21 cellular contexts compared by ENCODE assay signal in the genomic region with DNA sequence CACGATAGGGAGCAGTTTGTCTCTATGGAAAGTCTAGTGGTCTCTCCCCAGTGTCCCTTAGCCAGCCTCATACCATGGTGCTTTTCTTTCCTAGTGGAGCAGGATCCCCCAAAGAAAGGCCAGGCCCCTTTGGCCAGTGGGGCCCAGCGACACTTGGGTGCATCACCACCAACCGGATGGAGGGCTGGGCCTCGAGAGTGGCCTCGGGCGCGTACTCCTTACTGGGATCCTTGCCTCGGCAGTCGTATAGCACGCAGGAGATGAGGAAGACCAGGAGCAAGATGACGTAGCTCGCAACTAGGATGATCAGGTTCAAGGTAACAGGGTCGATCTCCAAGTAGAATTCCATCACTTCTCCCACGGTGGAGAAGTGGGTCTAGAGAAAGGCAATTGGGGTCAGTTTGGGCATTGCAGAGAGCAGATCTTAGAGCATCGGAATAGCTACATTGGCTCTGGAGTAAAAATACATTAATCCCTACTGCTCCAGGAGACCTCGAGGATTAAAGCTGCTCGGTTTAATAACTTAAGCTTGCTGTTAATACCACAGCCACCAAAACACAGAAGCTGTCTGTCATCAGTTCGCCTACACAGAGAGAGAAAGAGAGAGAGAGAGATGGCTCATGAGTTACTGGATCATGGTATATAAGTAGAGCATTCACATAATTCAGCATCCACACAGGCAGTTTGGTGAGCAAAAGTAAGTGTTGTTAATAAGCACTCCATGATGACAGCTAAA. TPM values are rescaled to one million over a fixed set of nuclear protein-coding genes. Genes with fewer than 3 reads are reported as not detected.
"Had no signal": no experiment of that assay in that cellular context is flagged by ENCODE, and none has a peak within 500 bp of the region (broad histone marks: within the 10 kb centered on the region; RNA-seq: fewer than 3 reads in every experiment).

SMIM36 (minus strand) TSS at position 467 of the 736 bp plus-strand sequence.

- H3K27ac ChIP-seq: SJSA1 had no signal

- ATAC-seq: activated T-cell treated with anti-CD3 and anti-CD28 coated beads, Interleukin-2, amount 50 U/mL, for 4 hours; PC-3; SK-N-SH treated with all-trans-retinoic acid at 6 μM for 48 hours had no signal

- H3K4me3 ChIP-seq: MG63, SJSA1 had no signal

- H3K9me3 ChIP-seq: MG63, SJSA1 had no signal

- H3K36me3 ChIP-seq: MG63, SJSA1 had no signal

- DNase-seq: activated B cell treated with CpG ODN at 0.5 μM for 24 hours; activated CD4-positive, alpha-beta memory T cell treated with anti-CD3 and anti-CD28 coated beads for 36 hours; activated CD4-positive, alpha-beta T cell treated with anti-CD3 and anti-CD28 coated beads for 1 hour; activated CD4-positive, alpha-beta T cell treated with anti-CD3 and anti-CD28 coated beads, Interleukin-2, amount 10 ng/mL, durations not matched to agents 24 days and 14 days; activated CD8-positive, alpha-beta memory T cell treated with anti-CD3 and anti-CD28 coated beads for 24 hours; activated effector memory CD4-positive, alpha-beta T cell treated with anti-CD3 and anti-CD28 coated beads, Interleukin-2, amount 50 U/mL, for 16 hours; activated naive CD4-positive, alpha-beta T cell treated with anti-CD3 and anti-CD28 coated beads for 36 hours; activated T-cell treated with anti-CD3 and anti-CD28 coated beads, Interleukin-2, amount 50 U/mL, for 4 hours; KG1; MG63; NCI-H1105; NCI-H1436; NCI-H1694 treated with DMSO at 0.1 percent for 48 hours; NCI-H2029 treated with DMSO at 0.1 percent for 48 hours; NCI-H748 treated with DMSO at 0.1 percent for 48 hours; NK-92 treated with Interleukin-12 subunit alpha and Interleukin-12 subunit beta, amount 100 ng/mL, for 24 hours; PC-3; SHP77 had no signal

RNA-seq across cellular contexts. Expression of gene SMIM36, which starts in this region (rescaled TPM):
- total RNA-seq: activated B cell treated with CpG ODN at 0.5 μM for 24 hours; activated CD4-positive, alpha-beta memory T cell treated with anti-CD3 and anti-CD28 coated beads for 36 hours; activated CD4-positive, alpha-beta T cell treated with anti-CD3 and anti-CD28 coated beads, Interleukin-2, amount 10 ng/mL, durations not matched to agents 24 days and 14 days; activated naive CD4-positive, alpha-beta T cell treated with anti-CD3 and anti-CD28 coated beads for 36 hours; activated T-cell treated with anti-CD3 and anti-CD28 coated beads, Interleukin-2, amount 50 U/mL, for 4 hours; astrocyte; PC-3; SJSA1 had no signal
